Comparison of ENCODE assay signal across 15 cellular contexts in genomic region chr7:141262101-141262819, GRCh38.
A peak's percentile ranks its signal among the peaks of the same experiment; 100 is the strongest.
DNase-seq lines count a peak whose midpoint lies in the region; ATAC-seq, FAIRE-seq and TF ChIP-seq lines count a peak whose summit lies in the region.
"Had no signal": no experiment of that assay in that cellular context is flagged by ENCODE, and none has a peak within 500 bp of the region (broad histone marks: within the 10 kb centered on the region; RNA-seq: fewer than 3 reads in every experiment).

No MANE protein-coding gene starts in this region.

- FAIRE-seq in H1 (lab: Jason Lieb, UNC), result no peak

- H2BK15ac ChIP-seq in H1 (ENCODE audit: low read length), result no peak overlapping the region

- whole genome bisulfite sequencing in H1 (ENCODE audit: extremely low coverage in 1 of 2, insufficient coverage in 1 of 2, insufficient read length in 1 of 2, insufficient replicate concordance in 2 of 2, low coverage in 1 of 2, low lambda C conversion rate in 2 of 2, missing lambda C conversion rate in 1 of 2), 2 experiments, result 91% methylated on average over 4 of the region's 4 CpGs; no CpG with 5 or more reads in 1 of the 2 experiments
- 64 to 77% methylated on average over 4 of the region's 4 CpGs for WGBS in testis, 2 donors

- H3K56ac ChIP-seq in H1 (replicated peaks; ENCODE audit: insufficient read length, low read depth, low read length), result no peak overlapping the region

- peak in 2 of 3 experiments; percentile 57 to 65; a peak in 3 of 4 replicates for TF ChIP-seq CTCF in H1 (IDR thresholded peaks at IDR 0.05; ENCODE audit: control extremely low read depth in 1 of 3, insufficient read depth in 1 of 3, low read depth in 1 of 3, low read length in 3 of 3)
- peak; percentile 56 for TF ChIP-seq CTCF in neural progenitor cell (IDR thresholded peaks at IDR 0.05)
- TF ChIP-seq CTCF in testis (IDR thresholded peaks at IDR 0.05), result no peak

- H3K4me1 ChIP-seq in H1 (replicated peaks in 1 of 4; ENCODE audit: control insufficient read depth in 3 of 4, insufficient read depth in 4 of 4, low read length in 3 of 4), result no peaks in the 10 kb centered on the region; a peak in 2 of 7 replicates
- no peaks in the 10 kb centered on the region for H3K4me1 ChIP-seq in neural progenitor cell
- H3K4me1 ChIP-seq in testis, result no peaks in the 10 kb centered on the region
- H3K4me1 ChIP-seq: upper lobe of right lung had no signal

- peaks cover 8% of the 10 kb centered on the region for H3K9me3 Mint-ChIP-seq in neural progenitor cell

- H4K20me1 ChIP-seq in H1 (replicated peaks in 1 of 2; ENCODE audit: control insufficient read depth in 1 of 2, insufficient read depth in 2 of 2, low read length in 2 of 2) (no peaks in the 10 kb centered on the region), neural progenitor cell (ENCODE audit: low read depth) (no peaks in the 10 kb centered on the region)

- no peaks in the 10 kb centered on the region for H3K36me3 Mint-ChIP-seq in neural progenitor cell
- H3K36me3 Mint-ChIP-seq: activated naive CD8-positive, alpha-beta T cell treated with anti-CD3 and anti-CD28 coated beads, Interleukin-2, amount 10 ng/mL, durations not matched to agents 7 days and 5 days had no signal

- no peak for TF ChIP-seq EP300 in H1 (IDR thresholded peaks at IDR 0.05; ENCODE audit: borderline replicate concordance in 1 of 2, low read depth in 2 of 2, low read length in 2 of 2)

- H3K4ac ChIP-seq in H1 (replicated peaks; ENCODE audit: insufficient read length, low read depth, low read length), result no peak overlapping the region

- no peak overlapping the region for H3K4me2 ChIP-seq in H1 (ENCODE audit: insufficient read depth in 1 of 2, low read depth in 2 of 2, low read length in 2 of 2)
- H3K4me2 ChIP-seq in neural progenitor cell, result no peak overlapping the region

- no peak overlapping the region for H2BK5ac ChIP-seq in H1 (ENCODE audit: low read depth, low read length)

- no peak overlapping the region for H2BK20ac ChIP-seq in H1 (ENCODE audit: low read length)

- H3K27ac Mint-ChIP-seq in neural progenitor cell, result no peak overlapping the region
- H3K27ac Mint-ChIP-seq: activated CD8-positive, alpha-beta T cell treated with anti-CD3 and anti-CD28 coated beads for 36 hours; activated naive CD8-positive, alpha-beta T cell treated with anti-CD3 and anti-CD28 coated beads, Interleukin-2, amount 10 ng/mL, durations not matched to agents 7 days and 5 days; T-helper 17 cell had no signal

- H2BK12ac ChIP-seq in H1 (ENCODE audit: low read depth, low read length), result no peak overlapping the region

- H3K4me1 Mint-ChIP-seq in neural progenitor cell, result peaks cover 12% of the 10 kb centered on the region

- no peak for ATAC-seq in GM19455 (IDR thresholded peaks at IDR 0.05; ENCODE audit: unreplicated experiment)
- ATAC-seq: activated CD8-positive, alpha-beta T cell treated with anti-CD3 and anti-CD28 coated beads for 36 hours; mucosa of descending colon; T-helper 17 cell; upper lobe of right lung had no signal

- no peak overlapping the region for H2AK5ac ChIP-seq in H1 (ENCODE audit: low read depth, low read length)

- no peaks in the 10 kb centered on the region for H3K79me2 ChIP-seq in H1 (ENCODE audit: control insufficient read depth in 1 of 2, insufficient read depth in 2 of 2, low read length in 2 of 2)
- H3K79me2 ChIP-seq in neural progenitor cell (ENCODE audit: low read depth), result no peaks in the 10 kb centered on the region

- no peak overlapping the region for H4K91ac ChIP-seq in H1 (replicated peaks; ENCODE audit: insufficient read length, low read length)

- no peak overlapping the region for H4K8ac ChIP-seq in H1 (ENCODE audit: extremely low read depth, insufficient read depth, low read length)

- H3F3A ChIP-seq in neural progenitor cell (ENCODE audit: low read depth), result no peaks in the 10 kb centered on the region

- no peak overlapping the region for H4K5ac ChIP-seq in H1 (ENCODE audit: insufficient read length, low read depth, low read length)

- CTCF ChIA-PET in H1 (lab: Charles Lee; ENCODE audit: partially characterized antibody), result interaction anchor here (0.6 to 3.9 kb wide), 29 partner anchors 9 to 414 kb away, joined by 3 to 25 read pairs (median 4); partner anchors contain the start of gene MRPS33

- H3K27ac ChIP-seq in H1 (ENCODE audit: low read depth, low read length), result no peak overlapping the region
- H3K27ac ChIP-seq in neural progenitor cell, result no peak overlapping the region
- no peak overlapping the region for H3K27ac ChIP-seq in testis
- H3K27ac ChIP-seq: skin epidermis, upper lobe of right lung had no signal

- intact Hi-C loops in testis (cut with DNase I; ENCODE audit: low total_unique reads), result no loop called here

- DNase-seq in COLO829 (ENCODE audit: low spot score) (peak; percentile 50), NCI-H2227 treated with DMSO at 0.1 percent for 48 hours (lab: John Stamatoyannopoulos, UW) (peak; percentile 56), H1 (ENCODE audit: low read depth in 1 of 2, low spot score in 2 of 2) (no peak), neural progenitor cell (ENCODE audit: low spot score) (peak; percentile 18), testis (no peak), NCI-H2171 (lab: John Stamatoyannopoulos, UW) (no peak)
- DNase-seq in activated naive CD4-positive, alpha-beta T cell treated with Interleukin-2 at 50 U/mL for 16 hours, result no peak
- DNase-seq: activated CD8-positive, alpha-beta T cell treated with anti-CD3 and anti-CD28 coated beads for 36 hours; activated naive CD8-positive, alpha-beta T cell treated with anti-CD3 and anti-CD28 coated beads, Interleukin-2, amount 10 ng/mL, durations not matched to agents 7 days and 5 days; mucosa of descending colon; NCI-H1105 treated with DMSO at 0.1 percent for 48 hours; T-helper 17 cell; upper lobe of right lung had no signal

- no peaks in the 10 kb centered on the region for H3K23me2 ChIP-seq in H1 (ENCODE audit: low read depth, low read length)

- no peak overlapping the region for H2AFZ ChIP-seq in H1 (ENCODE audit: low read length)
- no peak overlapping the region for H2AFZ ChIP-seq in neural progenitor cell (replicated peaks)

- H3K9me3 ChIP-seq in H1 (ENCODE audit: insufficient read depth in 2 of 2, low read depth in 1 of 2, low read length in 1 of 2) (no peaks in the 10 kb centered on the region), neural progenitor cell (ENCODE audit: low read depth) (peaks cover 3% of the 10 kb centered on the region), testis (no peaks in the 10 kb centered on the region)

- H3K9ac ChIP-seq in H1 (replicated peaks in 1 of 4; ENCODE audit: extremely low read depth in 1 of 4, low read depth in 3 of 4, low read length in 3 of 4) (no peak overlapping the region), neural progenitor cell (no peak overlapping the region)

- H3K27me3 Mint-ChIP-seq in neural progenitor cell (ENCODE audit: insufficient read depth, low read depth), result no peaks in the 10 kb centered on the region
- H3K27me3 Mint-ChIP-seq: T-helper 17 cell had no signal

- H3K27me3 ChIP-seq in H1 (replicated peaks in 1 of 4; ENCODE audit: control insufficient read depth in 3 of 4, extremely low read depth in 1 of 4, insufficient read depth in 3 of 4, low read length in 3 of 4), result no peaks in the 10 kb centered on the region
- no peaks in the 10 kb centered on the region for H3K27me3 ChIP-seq in neural progenitor cell
- no peaks in the 10 kb centered on the region for H3K27me3 ChIP-seq in testis
- H3K27me3 ChIP-seq: upper lobe of right lung had no signal

- no peaks in the 10 kb centered on the region; a peak in 1 of 8 replicates for H3K36me3 ChIP-seq in H1 (ENCODE audit: control insufficient read depth in 2 of 4, insufficient read depth in 4 of 4, low read length in 3 of 4)
- no peaks in the 10 kb centered on the region for H3K36me3 ChIP-seq in neural progenitor cell
- no peaks in the 10 kb centered on the region for H3K36me3 ChIP-seq in testis (ENCODE audit: low read depth, missing control alignments)
- H3K36me3 ChIP-seq: upper lobe of right lung had no signal

- POLR2A ChIA-PET in H1 (lab: Charles Lee; ENCODE audit: partially characterized antibody), result no interaction called here

- peak; percentile 55 to 62 for TF ChIP-seq RAD21 in H1 (IDR thresholded peaks at IDR 0.05 in 1 of 2, conservative IDR thresholded peaks at IDR 0.05 in 1 of 2; ENCODE audit: low read depth in 2 of 2, low read length in 2 of 2)

- H3K4me3 Mint-ChIP-seq in neural progenitor cell, result no peak overlapping the region
- H3K4me3 Mint-ChIP-seq: activated CD8-positive, alpha-beta T cell treated with anti-CD3 and anti-CD28 coated beads for 36 hours; activated naive CD8-positive, alpha-beta T cell treated with anti-CD3 and anti-CD28 coated beads, Interleukin-2, amount 10 ng/mL, durations not matched to agents 7 days and 5 days; T-helper 17 cell had no signal

- no peak overlapping the region for H3K23ac ChIP-seq in H1 (ENCODE audit: insufficient read length)

- TF ChIP-seq POLR2A in H1 (IDR thresholded peaks at IDR 0.05; ENCODE audit: control extremely low read depth in 1 of 2, low read depth in 2 of 2, low read length in 2 of 2), result no peak
- no peak for TF ChIP-seq POLR2A in testis (IDR thresholded peaks at IDR 0.05)

- no peak overlapping the region for H3K4me3 ChIP-seq in H1 (ENCODE audit: extremely low read depth in 1 of 4, insufficient read depth in 2 of 4, low read depth in 3 of 4, low read length in 4 of 4)
- no peak overlapping the region for H3K4me3 ChIP-seq in neural progenitor cell
- H3K4me3 ChIP-seq in testis, result no peak overlapping the region
- H3K4me3 ChIP-seq: mucosa of descending colon, skin epidermis, upper lobe of right lung had no signal

- no peak overlapping the region for H3K14ac ChIP-seq in H1 (ENCODE audit: insufficient read length)

- no peak overlapping the region for H3K18ac ChIP-seq in H1 (ENCODE audit: extremely low read depth, low read length)

- no peak overlapping the region for H2BK120ac ChIP-seq in H1 (replicated peaks; ENCODE audit: low read depth, low read length)

- no peaks in the 10 kb centered on the region for H3K79me1 ChIP-seq in H1 (ENCODE audit: low read depth, low read length)

TF ChIP-seq in H1, 55 proteins besides CTCF, POLR2A, EP300 and RAD21:
- TF ChIP-seq E2F6 (IDR thresholded peaks at IDR 0.05) (no peak), SIX5 (IDR thresholded peaks at IDR 0.05; ENCODE audit: low read depth, low read length) (no peak), RNF2 (IDR thresholded peaks at IDR 0.05; ENCODE audit: borderline replicate concordance, low read depth, low read length, missing control alignments, poor library complexity, severe bottlenecking) (no peak), YY1 (IDR thresholded peaks at IDR 0.05; ENCODE audit: low read depth, low read length) (0 out of 2 replicates have a peak, but pooled peaks have one; percentile 35)

Comparison
In these comparisons a context has a peak if more than half of its experiments do, and no peak if none do; other contexts are left out.
1. DNase-seq: peak in COLO829 (single experiment), NCI-H2227 treated with DMSO at 0.1 percent for 48 hours (single experiment) and neural progenitor cell (single experiment); none in H1 (0 of 2), testis (single experiment), NCI-H2171 (single experiment) and activated naive CD4-positive, alpha-beta T cell treated with Interleukin-2 at 50 U/mL for 16 hours (single experiment).
2. CTCF ChIP-seq: peak in H1 (2 of 3) and neural progenitor cell (single experiment); none in testis (0 of 3).